1 cellular context compared by ENCODE assay signal in the genomic region with DNA sequence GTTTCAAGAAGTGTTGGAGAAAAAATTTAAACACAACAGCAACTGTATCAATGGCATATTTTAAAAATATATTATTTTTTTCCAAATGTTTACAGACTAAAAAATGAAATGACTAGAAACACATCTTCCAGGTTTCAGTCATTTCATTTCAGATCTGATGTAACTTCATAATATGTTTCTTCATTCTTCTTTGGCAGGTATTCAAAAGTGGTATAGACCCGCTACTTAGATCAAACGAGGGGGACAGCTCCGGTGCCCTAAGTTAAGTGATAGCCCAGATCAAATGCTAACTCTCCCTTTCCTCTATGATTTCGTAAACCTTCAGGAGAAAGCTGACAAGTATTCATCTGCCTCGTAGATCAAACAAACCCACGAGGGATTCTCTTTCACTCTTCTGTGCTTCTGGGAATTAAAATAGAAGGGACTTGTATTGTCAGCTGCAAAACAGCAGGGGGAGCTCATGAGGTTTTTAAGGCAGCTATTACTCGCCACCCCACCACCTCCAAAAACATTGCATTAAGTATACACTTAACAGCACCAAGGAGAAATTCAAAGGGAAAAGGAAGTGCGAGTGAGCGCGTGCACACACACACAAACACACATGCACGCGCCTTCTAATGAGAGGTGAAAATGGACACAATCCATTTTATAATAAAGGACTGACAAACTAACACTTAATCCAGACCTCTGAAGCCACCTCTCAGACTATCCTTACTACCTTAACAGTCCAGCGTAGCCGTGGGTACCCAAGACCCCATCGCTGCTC.
A peak's percentile ranks its signal among the peaks of the same experiment; 100 is the strongest.
TF ChIP-seq lines count a peak whose summit lies in the region.

No MANE protein-coding gene starts in this region.

TF ChIP-seq in GM12878, 131 proteins besides CTCF, POLR2A, EP300 and RAD21 (continued from another document):
- TF ChIP-seq, protein P1, sequence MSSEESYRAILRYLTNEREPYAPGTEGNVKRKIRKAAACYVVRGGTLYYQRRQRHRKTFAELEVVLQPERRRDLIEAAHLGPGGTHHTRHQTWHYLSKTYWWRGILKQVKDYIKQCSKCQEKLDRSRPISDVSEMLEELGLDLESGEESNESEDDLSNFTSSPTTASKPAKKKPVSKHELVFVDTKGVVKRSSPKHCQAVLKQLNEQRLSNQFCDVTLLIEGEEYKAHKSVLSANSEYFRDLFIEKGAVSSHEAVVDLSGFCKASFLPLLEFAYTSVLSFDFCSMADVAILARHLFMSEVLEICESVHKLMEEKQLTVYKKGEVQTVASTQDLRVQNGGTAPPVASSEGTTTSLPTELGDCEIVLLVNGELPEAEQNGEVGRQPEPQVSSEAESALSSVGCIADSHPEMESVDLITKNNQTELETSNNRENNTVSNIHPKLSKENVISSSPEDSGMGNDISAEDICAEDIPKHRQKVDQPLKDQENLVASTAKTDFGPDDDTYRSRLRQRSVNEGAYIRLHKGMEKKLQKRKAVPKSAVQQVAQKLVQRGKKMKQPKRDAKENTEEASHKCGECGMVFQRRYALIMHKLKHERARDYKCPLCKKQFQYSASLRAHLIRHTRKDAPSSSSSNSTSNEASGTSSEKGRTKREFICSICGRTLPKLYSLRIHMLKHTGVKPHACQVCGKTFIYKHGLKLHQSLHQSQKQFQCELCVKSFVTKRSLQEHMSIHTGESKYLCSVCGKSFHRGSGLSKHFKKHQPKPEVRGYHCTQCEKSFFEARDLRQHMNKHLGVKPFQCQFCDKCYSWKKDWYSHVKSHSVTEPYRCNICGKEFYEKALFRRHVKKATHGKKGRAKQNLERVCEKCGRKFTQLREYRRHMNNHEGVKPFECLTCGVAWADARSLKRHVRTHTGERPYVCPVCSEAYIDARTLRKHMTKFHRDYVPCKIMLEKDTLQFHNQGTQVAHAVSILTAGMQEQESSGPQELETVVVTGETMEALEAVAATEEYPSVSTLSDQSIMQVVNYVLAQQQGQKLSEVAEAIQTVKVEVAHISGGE (CRISPR knock-in tag; IDR thresholded peaks at IDR 0.05), result no peak
- TF ChIP-seq CHD2 (IDR thresholded peaks at IDR 0.05; ENCODE audit: borderline replicate concordance, low read depth, low read length) (no peak), MEF2B (IDR thresholded peaks at IDR 0.05; ENCODE audit: partially characterized antibody, poor library complexity, severe bottlenecking) (no peak), BMI1 (IDR thresholded peaks at IDR 0.05; ENCODE audit: borderline replicate concordance) (no peak), TBL1XR1 (IDR thresholded peaks at IDR 0.05; ENCODE audit: low read depth, low read length) (no peak), NFIC (IDR thresholded peaks at IDR 0.05; ENCODE audit: low read depth, low read length) (no peak), RUNX3 (IDR thresholded peaks at IDR 0.05; ENCODE audit: low read length) (0 out of 2 replicates have a peak, but pooled peaks have one; percentile 14)
